Comparison of ENCODE assay signal across 8 cellular contexts in the genomic region with DNA sequence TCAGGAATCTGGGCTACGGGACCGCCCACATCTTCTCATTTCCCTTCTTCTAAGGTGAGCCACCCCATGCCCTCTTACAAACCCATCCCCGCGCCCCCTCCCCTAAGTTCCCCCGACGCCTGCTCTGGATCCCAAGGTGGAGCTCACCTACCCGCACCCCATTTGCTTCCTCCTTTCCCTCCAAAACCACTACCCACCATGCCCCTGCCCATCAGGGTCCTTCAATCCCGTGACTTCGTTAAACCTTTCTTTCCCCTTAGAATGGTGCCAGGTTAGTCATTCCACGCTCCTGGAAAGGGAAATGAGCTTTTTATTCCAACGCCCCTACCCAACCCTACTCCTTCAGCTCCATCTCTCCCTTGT. TPM values are rescaled to one million over a fixed set of nuclear protein-coding genes. Genes with fewer than 3 reads are reported as not detected.
DNase-seq lines count a peak whose midpoint lies in the region; ATAC-seq and TF ChIP-seq lines count a peak whose summit lies in the region.

No MANE protein-coding gene starts in this region.

- peak overlapping the region; percentile 84 for H3K4me2 ChIP-seq in mammary epithelial cell (ENCODE audit: insufficient read depth, low read depth, low read length)

- ATAC-seq in Right ventricle myocardium superior (ENCODE audit: poor library complexity) (no peak), GM21619 (IDR thresholded peaks at IDR 0.05; ENCODE audit: unreplicated experiment) (no peak), HG03025 (IDR thresholded peaks at IDR 0.05; ENCODE audit: low FRiP score, unreplicated experiment) (no peak)

- H3K27me3 ChIP-seq in cardiac muscle cell, result no peaks in the 10 kb centered on the region
- no peaks in the 10 kb centered on the region for H3K27me3 ChIP-seq in mammary epithelial cell (ENCODE audit: insufficient read depth, low read length)

- H3K4me1 ChIP-seq in cardiac muscle cell (ENCODE audit: low read depth) (peaks cover 13% of the 10 kb centered on the region), mammary epithelial cell (ENCODE audit: insufficient read depth, low read length) (peaks cover 17% of the 10 kb centered on the region), urinary bladder (ENCODE audit: insufficient read depth) (peaks cover 2% of the 10 kb centered on the region)

- peaks cover 35% of the 10 kb centered on the region for H3K4me1 Mint-ChIP-seq in mesothelial cell of epicardium

- H3K36me3 ChIP-seq in cardiac muscle cell, result peaks cover 6% of the 10 kb centered on the region
- peaks cover 8% of the 10 kb centered on the region for H3K36me3 ChIP-seq in mammary epithelial cell (ENCODE audit: insufficient read depth, low read length)
- peaks cover 2% of the 10 kb centered on the region for H3K36me3 ChIP-seq in urinary bladder (ENCODE audit: insufficient read depth)

- H2AFZ ChIP-seq in mammary epithelial cell (ENCODE audit: low read depth, low read length), result peak overlapping the region; percentile 90

- peak overlapping the region; percentile 22 for H3K27ac ChIP-seq in cardiac muscle cell
- H3K27ac ChIP-seq in mammary epithelial cell (ENCODE audit: insufficient read depth, low read depth, low read length), result no peak overlapping the region
- H3K27ac ChIP-seq in urinary bladder (ENCODE audit: low read depth), result peak overlapping the region; percentile 70

- intact Hi-C loops in Right ventricle myocardium superior (cut with DNase I), result no loop called here
- intact Hi-C loops in mammary epithelial cell (cut with micrococcal nuclease), result no loop called here

- no TSS peak for BruUV-seq in mammary epithelial cell (replicated peaks; lab: Mats Ljungman, UMichigan)

- DNase-seq in cardiac muscle cell (ENCODE audit: low read depth in 1 of 2, low spot score in 1 of 2), result no peak
- no peak for DNase-seq in Right ventricle myocardium superior
- no peak for DNase-seq in mammary epithelial cell
- no peak for DNase-seq in mesothelial cell of epicardium (ENCODE audit: low spot score in 2 of 2, unreplicated experiment in 2 of 2)
- no peak for DNase-seq in NCI-H1092 treated with DMSO at 0.1 percent for 48 hours (lab: John Stamatoyannopoulos, UW)

- TF ChIP-seq CTCF in cardiac muscle cell (IDR thresholded peaks at IDR 0.05; ENCODE audit: low read depth, low read length) (no peak), mammary epithelial cell (conservative IDR thresholded peaks at IDR 0.05 in 1 of 2, IDR thresholded peaks at IDR 0.05 in 1 of 2; ENCODE audit: extremely low read depth in 1 of 2, insufficient read depth in 1 of 2, low read depth in 1 of 2, low read length in 2 of 2) (no peak), mesothelial cell of epicardium (IDR thresholded peaks at IDR 0.05; ENCODE audit: unreplicated experiment) (no peak)

- peaks cover 9% of the 10 kb centered on the region for H3K79me2 ChIP-seq in mammary epithelial cell (ENCODE audit: insufficient read depth, low read length)

- peaks cover 18% of the 10 kb centered on the region for H3K36me3 Mint-ChIP-seq in mesothelial cell of epicardium

- WGBS in mammary epithelial cell (ENCODE audit: low coverage, missing lambda C conversion rate), result 29% methylated on average over 2 of the region's 11 CpGs
- 12% methylated on average over 11 of the region's 11 CpGs for WGBS in urinary bladder

- dilution Hi-C loops in mammary epithelial cell (cut with HindIII; ENCODE audit: low sequenced_read_pairs), result no loop called here

- H3K4me3 Mint-ChIP-seq in mesothelial cell of epicardium, result peak overlapping the region; percentile 68

- H3K9ac ChIP-seq in mammary epithelial cell (ENCODE audit: insufficient read depth, low read length), result no peak overlapping the region

- CTCF ChIA-PET in mammary epithelial cell (lab: Charles Lee; ENCODE audit: low non-redundant PET), result no interaction called here

- H3K27me3 Mint-ChIP-seq in mesothelial cell of epicardium (ENCODE audit: low read depth), result no peaks in the 10 kb centered on the region

- H3K4me3 ChIP-seq in cardiac muscle cell, result peak overlapping the region; percentile 54
- H3K4me3 ChIP-seq in mammary epithelial cell (replicated peaks in 1 of 3; ENCODE audit: insufficient read depth in 1 of 3, low read depth in 2 of 3, low read length in 3 of 3), result peak overlapping the region; percentile 28 to 85 (median 73)
- peak overlapping the region; percentile 70 for H3K4me3 ChIP-seq in urinary bladder (ENCODE audit: low read depth, low read length)

- in situ Hi-C loops in mammary epithelial cell (cut with MboI; ENCODE audit: low sequenced_read_pairs in 2 of 2), result loop anchor here in 1 of 2 donors (25.0 kb wide), 1 partner anchor 498 kb away; no protein-coding TSS in a partner anchor

- H3K9me3 Mint-ChIP-seq in mesothelial cell of epicardium, result no peaks in the 10 kb centered on the region

- H3K9me3 ChIP-seq in cardiac muscle cell (ENCODE audit: low read depth), result no peaks in the 10 kb centered on the region
- H3K9me3 ChIP-seq in mammary epithelial cell (replicated peaks; ENCODE audit: insufficient read depth, low read length), result no peaks in the 10 kb centered on the region

- H4K20me1 ChIP-seq in mammary epithelial cell (ENCODE audit: insufficient read depth, low read length), result no peaks in the 10 kb centered on the region

- peak overlapping the region; percentile 81 for H3K27ac Mint-ChIP-seq in mesothelial cell of epicardium

RNA-seq across cellular contexts. Expression of gene MTMR4, which starts 0.3 kb away (rescaled TPM):
- total RNA-seq in cardiac muscle cell, result 29.9 and 47.7 TPM in 2 replicates
- 26.0 and 30.4 TPM in 2 replicates for polyA plus RNA-seq in cardiac muscle cell
- 11.3 TPM for total RNA-seq in Right ventricle myocardium superior
- 10 to 100 TPM; 27.8 to 27.9 TPM for total RNA-seq in mammary epithelial cell
- 25.2 TPM for polyA plus RNA-seq in mammary epithelial cell
- 83.6 TPM for polyA minus RNA-seq in mammary epithelial cell
- 73.1 to 76.8 TPM (median 74.4 TPM) in 3 replicates for total RNA-seq in mesothelial cell of epicardium
- 41.1 TPM for total RNA-seq in urinary bladder
- polyA plus RNA-seq in urinary bladder, result 14.5 TPM

RNA-seq across cellular contexts. Expression of gene HSF5, which starts 26.6 kb away (rescaled TPM):
- total RNA-seq in cardiac muscle cell, result 0.03 and 0.07 TPM in 2 replicates
- not detected in 2 replicates for polyA plus RNA-seq in cardiac muscle cell
- not detected for total RNA-seq in Right ventricle myocardium superior
- total RNA-seq in mammary epithelial cell, result under 1 TPM in 1 of 2 donors, not detected in 1; 0.17 TPM
- not detected for polyA plus RNA-seq in mammary epithelial cell
- not detected for polyA minus RNA-seq in mammary epithelial cell
- total RNA-seq in mesothelial cell of epicardium, result 0.05 to 0.09 TPM in 2 of 3 replicates, not detected in the other
- 0.26 TPM for total RNA-seq in urinary bladder
- polyA plus RNA-seq in urinary bladder, result 0.03 TPM
